8 cellular contexts compared by ENCODE assay signal in genomic region chr14:22560638-22561365, GRCh38. TPM values are rescaled to one million over a fixed set of nuclear protein-coding genes. Genes with fewer than 3 reads are reported as not detected.
A peak's percentile ranks its signal among the peaks of the same experiment; 100 is the strongest.
DNase-seq lines count a peak whose midpoint lies in the region; ATAC-seq and TF ChIP-seq lines count a peak whose summit lies in the region.

No MANE protein-coding gene starts in this region.

- intact Hi-C loops in tibial artery (cut with DNase I; ENCODE audit: low total_unique reads): loop anchor here (10.0 kb wide), 1 partner anchor 264 kb away; the partner anchor contains the start of gene MRPL52
- intact Hi-C loops in heart right ventricle (cut with DNase I): loop anchor here in 3 of 10 donors (2.0 to 10.0 kb wide), 5 partner anchors 28 to 424 kb away; partner anchors contain the start of genes AJUBA (in 1 of the 3), DAD1 (in 1 of the 3), OXA1L (in 1 of the 3) and SLC7A7 (in 1 of the 3)

- POLR2A ChIA-PET in CD8-positive, alpha-beta memory T cell (lab: Charles Lee): interaction anchor here (0.5 to 4.9 kb wide), 14 partner anchors 8 to 1536 kb away, joined by 3 to 84 read pairs (median 4); partner anchors contain the start of gene DAD1

- TF ChIP-seq CTCF in tibial artery (IDR thresholded peaks at IDR 0.05) (no peak), gastroesophageal sphincter (IDR thresholded peaks at IDR 0.05) (no peak), heart right ventricle (IDR thresholded peaks at IDR 0.05) (no peak)

- peaks cover 0 to 8% of the 10 kb centered on the region in 2 donors for H3K27me3 Mint-ChIP-seq in CD8-positive, alpha-beta memory T cell

- no peak overlapping the region for H3K27ac ChIP-seq in CD8-positive, alpha-beta memory T cell (ENCODE audit: low read depth, low read length)
- H3K27ac ChIP-seq in KOPT-K1 (ENCODE audit: low read depth, low read length, poor library complexity, severe bottlenecking) (peak overlapping the region; percentile 81), muscle layer of duodenum (ENCODE audit: low read length) (peak overlapping the region; percentile 55), tibial artery (no peak overlapping the region), gastroesophageal sphincter (no peak overlapping the region), heart right ventricle (peak overlapping the region in 3 of 10 donors; percentile 4 to 91 (median 17))

- H3K4me1 Mint-ChIP-seq in CD8-positive, alpha-beta memory T cell: peaks cover 88 to 98% (median 97%) of the 10 kb centered on the region in 3 donors

- H3K4me1 ChIP-seq in CD8-positive, alpha-beta memory T cell (ENCODE audit: insufficient read depth, low read length): peaks cover 91% of the 10 kb centered on the region
- H3K4me1 ChIP-seq in muscle layer of duodenum (ENCODE audit: control insufficient read depth in 1 of 2, insufficient read depth in 2 of 2, low read length in 2 of 2) (peaks cover 14 to 16% of the 10 kb centered on the region in 2 donors), tibial artery (peaks cover 0 to 45% (median 25%) of the 10 kb centered on the region in 4 donors), gastroesophageal sphincter (peaks cover 9 to 51% (median 15%) of the 10 kb centered on the region in 3 donors), heart right ventricle (peaks cover 8 to 98% (median 36%) of the 10 kb centered on the region in 9 donors)

- CTCF ChIA-PET in CD8-positive, alpha-beta memory T cell (lab: Charles Lee): interaction anchor here (0.8 to 15.4 kb wide), 12 partner anchors 9 to 837 kb away, joined by 3 to 338 read pairs (median 3); partner anchors contain the start of gene DAD1

- H3K4me3 Mint-ChIP-seq in CD8-positive, alpha-beta memory T cell: peak overlapping the region; percentile 56 to 90 (median 74)

- TF ChIP-seq EP300 in gastroesophageal sphincter (IDR thresholded peaks at IDR 0.05): no peak

- H3K27me3 ChIP-seq in CD8-positive, alpha-beta memory T cell (ENCODE audit: insufficient read depth, low read length, poor library complexity, severe bottlenecking): no peaks in the 10 kb centered on the region
- H3K27me3 ChIP-seq in muscle layer of duodenum (ENCODE audit: low read depth, low read length): no peaks in the 10 kb centered on the region
- H3K27me3 ChIP-seq in tibial artery: no peaks in the 10 kb centered on the region
- H3K27me3 ChIP-seq in gastroesophageal sphincter: no peaks in the 10 kb centered on the region
- H3K27me3 ChIP-seq in heart right ventricle: no peaks in the 10 kb centered on the region

- H3K9me3 Mint-ChIP-seq in CD8-positive, alpha-beta memory T cell: peaks cover 0 to 4% (median 2%) of the 10 kb centered on the region in 5 donors

- peak overlapping the region; percentile 21 for H3K4me3 ChIP-seq in CD8-positive, alpha-beta memory T cell (ENCODE audit: low read length)
- H3K4me3 ChIP-seq in muscle layer of duodenum (ENCODE audit: low read depth in 1 of 2, low read length in 2 of 2) (no peak overlapping the region), tibial artery (no peak overlapping the region), gastroesophageal sphincter (no peak overlapping the region), heart right ventricle (no peak overlapping the region)

- no peaks in the 10 kb centered on the region for H3K9me3 ChIP-seq in CD8-positive, alpha-beta memory T cell (ENCODE audit: low read length)
- H3K9me3 ChIP-seq in KOPT-K1 (ENCODE audit: insufficient read depth, low read length, poor library complexity, severe bottlenecking): no peaks in the 10 kb centered on the region
- no peaks in the 10 kb centered on the region for H3K9me3 ChIP-seq in muscle layer of duodenum (ENCODE audit: control insufficient read depth in 1 of 2, low read length in 2 of 2)
- H3K9me3 ChIP-seq in tibial artery: no peaks in the 10 kb centered on the region
- no peaks in the 10 kb centered on the region for H3K9me3 ChIP-seq in gastroesophageal sphincter
- H3K9me3 ChIP-seq in heart right ventricle: no peaks in the 10 kb centered on the region

- peak overlapping the region; percentile 89 to 100 (median 99) for H3K27ac Mint-ChIP-seq in CD8-positive, alpha-beta memory T cell

- 66 to 70% methylated on average over 13 of the region's 13 CpGs for WGBS in gastroesophageal sphincter (ENCODE audit: low coverage in 1 of 2), 2 donors
- WGBS in heart right ventricle, 2 donors: 74 to 76% methylated on average over 13 of the region's 13 CpGs

- peaks cover 4 to 23% (median 8%) of the 10 kb centered on the region in 3 donors for H3K36me3 Mint-ChIP-seq in CD8-positive, alpha-beta memory T cell

- TF ChIP-seq POLR2A in gastroesophageal sphincter (IDR thresholded peaks at IDR 0.05): no peak

- H3K36me3 ChIP-seq in CD8-positive, alpha-beta memory T cell (ENCODE audit: insufficient read depth, low read length): peaks cover 7% of the 10 kb centered on the region
- H3K36me3 ChIP-seq in KOPT-K1 (ENCODE audit: insufficient read depth, low read length) (peaks cover 22% of the 10 kb centered on the region), muscle layer of duodenum (ENCODE audit: control insufficient read depth in 1 of 2, insufficient read depth in 2 of 2, low read length in 2 of 2) (peaks cover 0 to 18% of the 10 kb centered on the region in 2 donors), tibial artery (peaks cover 0 to 13% (median 0%) of the 10 kb centered on the region in 3 donors), gastroesophageal sphincter (peaks cover 0 to 23% of the 10 kb centered on the region in 2 donors), heart right ventricle (peaks cover 0 to 36% (median 9%) of the 10 kb centered on the region in 9 donors)

- ATAC-seq in GM21515 (IDR thresholded peaks at IDR 0.05; ENCODE audit: unreplicated experiment) (no peak), gastroesophageal sphincter (no peak), heart right ventricle (no peak)

- peak in 1 of 5 donors; percentile 37 for DNase-seq in CD8-positive, alpha-beta memory T cell
- peak; percentile 71 for DNase-seq in activated CD8-positive, alpha-beta memory T cell treated with anti-CD3 and anti-CD28 coated beads, Interleukin-2, amount 50 U/mL, for 48 hours
- DNase-seq in tibial artery (no peak), heart right ventricle (no peak)

RNA-seq across cellular contexts. Expression of gene DAD1, which starts 28.2 kb away (rescaled TPM):
- total RNA-seq in CD8-positive, alpha-beta memory T cell: 100 to 1,000 TPM; 329 to 353 TPM
- polyA plus RNA-seq in CD8-positive, alpha-beta memory T cell: 622 TPM
- 100 to 1,000 TPM; 123 to 228 (median 171) TPM for total RNA-seq in gastroesophageal sphincter
- 100 to 1,000 TPM; 115 to 182 (median 136) TPM for total RNA-seq in heart right ventricle
- polyA plus RNA-seq in heart right ventricle: 100 to 1,000 TPM in 1 of 2 donors, 10 to 100 TPM in 1; 82.4 to 420 TPM

RNA-seq across cellular contexts. Expression of gene ABHD4, which starts 37.3 kb away (rescaled TPM):
- total RNA-seq in CD8-positive, alpha-beta memory T cell: 10 to 100 TPM in 1 of 2 experiments, 1 to 10 TPM in 1; 8.4 to 11.4 TPM
- 13.7 TPM for polyA plus RNA-seq in CD8-positive, alpha-beta memory T cell
- 10 to 100 TPM; 23.8 to 42.0 (median 31.0) TPM for total RNA-seq in gastroesophageal sphincter
- 10 to 100 TPM; 14.9 to 35.7 (median 22.7) TPM for total RNA-seq in heart right ventricle
- polyA plus RNA-seq in heart right ventricle: 10 to 100 TPM; 13.7 to 15.1 TPM

Comparison
In these comparisons a context has a peak if more than half of its experiments do, and no peak if none do; other contexts are left out.
1. H3K27ac ChIP-seq: peak in KOPT-K1 (single experiment) and muscle layer of duodenum (single experiment); none in CD8-positive, alpha-beta memory T cell (single experiment), tibial artery (0 of 2) and gastroesophageal sphincter (0 of 4).